15 cellular contexts compared by ENCODE assay signal in genomic region chr5:177430972-177431316, GRCh38. TPM values are rescaled to one million over a fixed set of nuclear protein-coding genes. Genes with fewer than 3 reads are reported as not detected.
DNase-seq lines count a peak whose midpoint lies in the region; ATAC-seq and TF ChIP-seq lines count a peak whose summit lies in the region.
"Had no signal": no experiment of that assay in that cellular context is flagged by ENCODE, and none has a peak within 500 bp of the region (broad histone marks: within the 10 kb centered on the region; RNA-seq: fewer than 3 reads in every experiment).

No MANE protein-coding gene starts in this region.

- H3K27ac ChIP-seq in KMS-11 (peak overlapping the region; percentile 64; the same call in 1 of the 2 replicates), neutrophil (peak overlapping the region; percentile 98)

- H3K27ac Mint-ChIP-seq in activated T-helper 2 cell treated with anti-CD3 and anti-CD28 coated beads, Interferon-gamma antibody, Interleukin-2, Interleukin-4, amounts not matched to agents 10 μg/mL and 5 μg/mL and 100 μg/mL, durations not matched to agents 14 hours and 24 hours and 36 hours, result peak overlapping the region; percentile 67
- H3K27ac Mint-ChIP-seq: mesothelial cell of epicardium had no signal

- no peaks in the 10 kb centered on the region for H3K36me3 ChIP-seq in KMS-11 (ENCODE audit: insufficient read depth)
- peaks cover 59% of the 10 kb centered on the region for H3K36me3 ChIP-seq in neutrophil

- POLR2A ChIA-PET in GM10248 (lab: Yijun Ruan, JAX), result interaction anchor here (0.9 to 1.7 kb wide), 3 partner anchors 10 to 14 kb away, joined by 3 to 6 read pairs (median 4); no protein-coding TSS in a partner anchor

- H2AFZ ChIP-seq in KMS-11 (ENCODE audit: low read depth), result no peak overlapping the region

- H3K36me3 Mint-ChIP-seq in activated T-helper 2 cell treated with anti-CD3 and anti-CD28 coated beads, Interferon-gamma antibody, Interleukin-2, Interleukin-4, amounts not matched to agents 10 μg/mL and 5 μg/mL and 100 μg/mL, durations not matched to agents 14 hours and 24 hours and 36 hours (ENCODE audit: low read depth), result peaks cover 79% of the 10 kb centered on the region

- no peak for ATAC-seq in GM21423 (IDR thresholded peaks at IDR 0.05; ENCODE audit: unreplicated experiment)
- ATAC-seq: right cardiac atrium, WTC11 had no signal

- intact Hi-C loops in activated T-helper 2 cell treated with anti-CD3 and anti-CD28 coated beads, Interferon-gamma antibody, Interleukin-2, Interleukin-4, amounts not matched to agents 10 μg/mL and 5 μg/mL and 100 μg/mL, durations not matched to agents 14 hours and 24 hours and 36 hours (cut with micrococcal nuclease), result no loop called here

- H3K27me3 ChIP-seq in KMS-11 (ENCODE audit: insufficient read depth, low read depth) (no peaks in the 10 kb centered on the region), neutrophil (no peaks in the 10 kb centered on the region)

- H3K4me1 ChIP-seq in KMS-11 (ENCODE audit: low read depth, poor library complexity, severe bottlenecking), result peaks cover 57% of the 10 kb centered on the region
- H3K4me1 ChIP-seq in neutrophil (ENCODE audit: control insufficient read depth in 1 of 2, insufficient read depth in 1 of 2, low read depth in 1 of 2, low read length in 1 of 2), result peaks cover 82 to 85% of the 10 kb centered on the region in 2 experiments

- H3K27me3 Mint-ChIP-seq in activated T-helper 2 cell treated with anti-CD3 and anti-CD28 coated beads, Interferon-gamma antibody, Interleukin-2, Interleukin-4, amounts not matched to agents 10 μg/mL and 5 μg/mL and 100 μg/mL, durations not matched to agents 14 hours and 24 hours and 36 hours (ENCODE audit: low read depth), result no peaks in the 10 kb centered on the region

- CTCF ChIA-PET in GM10248 (lab: Yijun Ruan, JAX), result interaction anchor here (0.7 to 23.4 kb wide), 10 partner anchors 14 to 770 kb away, joined by 3 to 347 read pairs (median 11); partner anchors contain the start of gene F12

- H3K4me2 ChIP-seq in KMS-11, result peak overlapping the region; percentile 63; the same call in 1 of the 2 replicates

- H3K4me3 ChIP-seq in GM12864 (ENCODE audit: low read depth, low read length), result peak overlapping the region; percentile 4
- H3K4me3 ChIP-seq in KMS-11 (IDR thresholded peaks at IDR 0.05; ENCODE audit: insufficient read depth, low read depth, low read length), result no peak overlapping the region
- H3K4me3 ChIP-seq in neutrophil (ENCODE audit: low read depth in 1 of 2, low read length in 1 of 2), result peak overlapping the region; percentile 88 to 97

- no peak for TF ChIP-seq CTCF in GM12864 (IDR thresholded peaks at IDR 0.05; ENCODE audit: low read depth, low read length, missing control alignments)
- no peak for TF ChIP-seq CTCF in KMS-11 (conservative IDR thresholded peaks at IDR 0.05; ENCODE audit: low read depth, low read length)
- TF ChIP-seq CTCF in neutrophil (IDR thresholded peaks at IDR 0.05), result no peak
- TF ChIP-seq CTCF in GM10248 (IDR thresholded peaks at IDR 0.05; ENCODE audit: control extremely low read depth, extremely low read depth, low read depth, missing control alignments), result no peak

- H3K79me2 ChIP-seq in KMS-11 (ENCODE audit: insufficient read depth, low read depth), result no peaks in the 10 kb centered on the region

- peak overlapping the region; percentile 91 for H3K4me3 Mint-ChIP-seq in activated T-helper 2 cell treated with anti-CD3 and anti-CD28 coated beads, Interferon-gamma antibody, Interleukin-2, Interleukin-4, amounts not matched to agents 10 μg/mL and 5 μg/mL and 100 μg/mL, durations not matched to agents 14 hours and 24 hours and 36 hours (ENCODE audit: low read depth)
- H3K4me3 Mint-ChIP-seq: mesothelial cell of epicardium, WTC11 had no signal

- no peaks in the 10 kb centered on the region for H4K20me1 ChIP-seq in KMS-11 (ENCODE audit: insufficient read depth)

- no peaks in the 10 kb centered on the region for H3K9me3 Mint-ChIP-seq in activated T-helper 2 cell treated with anti-CD3 and anti-CD28 coated beads, Interferon-gamma antibody, Interleukin-2, Interleukin-4, amounts not matched to agents 10 μg/mL and 5 μg/mL and 100 μg/mL, durations not matched to agents 14 hours and 24 hours and 36 hours
- H3K9me3 Mint-ChIP-seq: mesothelial cell of epicardium, WTC11 had no signal

- no peak overlapping the region; the same call in 1 of the 2 replicates for H3K9ac ChIP-seq in KMS-11

- peaks cover 56% of the 10 kb centered on the region for H3K4me1 Mint-ChIP-seq in activated T-helper 2 cell treated with anti-CD3 and anti-CD28 coated beads, Interferon-gamma antibody, Interleukin-2, Interleukin-4, amounts not matched to agents 10 μg/mL and 5 μg/mL and 100 μg/mL, durations not matched to agents 14 hours and 24 hours and 36 hours (ENCODE audit: low read depth)

- DNase-seq in GM12864 (ENCODE audit: low read depth), result no peak
- no peak for DNase-seq in activated T-helper 2 cell treated with anti-CD3 and anti-CD28 coated beads, Interferon-gamma antibody, Interleukin-2, Interleukin-4, amounts not matched to agents 10 μg/mL and 5 μg/mL and 100 μg/mL, durations not matched to agents 14 hours and 24 hours and 36 hours (ENCODE audit: low spot score)
- DNase-seq in activated gamma-delta T cell treated with Interleukin-2 at 50 U/mL for 16 hours, result no peak
- no peak for DNase-seq in GM10248 (ENCODE audit: extremely low spot score)
- no peak for DNase-seq in CD1c-positive myeloid dendritic cell (ENCODE audit: extremely low spot score)
- DNase-seq: hypothalamus had no signal

- H3K9me3 ChIP-seq in neutrophil, result no peaks in the 10 kb centered on the region

RNA-seq across cellular contexts. Expression of gene GRK6, which starts 4.5 kb away (rescaled TPM):
- 131 and 134 TPM in 2 replicates for total RNA-seq in activated T-helper 2 cell treated with anti-CD3 and anti-CD28 coated beads, Interferon-gamma antibody, Interleukin-2, Interleukin-4, amounts not matched to agents 10 μg/mL and 5 μg/mL and 100 μg/mL, durations not matched to agents 14 hours and 24 hours and 36 hours

RNA-seq across cellular contexts. Expression of gene PRR7, which starts 15.7 kb away (rescaled TPM):
- 12.1 and 13.0 TPM in 2 replicates for total RNA-seq in activated T-helper 2 cell treated with anti-CD3 and anti-CD28 coated beads, Interferon-gamma antibody, Interleukin-2, Interleukin-4, amounts not matched to agents 10 μg/mL and 5 μg/mL and 100 μg/mL, durations not matched to agents 14 hours and 24 hours and 36 hours

RNA-seq across cellular contexts. Expression of gene F12, which starts 21.6 kb away (rescaled TPM):
- 3.5 and 5.8 TPM in 2 replicates for total RNA-seq in activated T-helper 2 cell treated with anti-CD3 and anti-CD28 coated beads, Interferon-gamma antibody, Interleukin-2, Interleukin-4, amounts not matched to agents 10 μg/mL and 5 μg/mL and 100 μg/mL, durations not matched to agents 14 hours and 24 hours and 36 hours

RNA-seq across cellular contexts. Expression of gene PFN3, which starts 30.5 kb away (rescaled TPM):
- not detected in 2 replicates for total RNA-seq in activated T-helper 2 cell treated with anti-CD3 and anti-CD28 coated beads, Interferon-gamma antibody, Interleukin-2, Interleukin-4, amounts not matched to agents 10 μg/mL and 5 μg/mL and 100 μg/mL, durations not matched to agents 14 hours and 24 hours and 36 hours
- total RNA-seq: aorta, endothelial cell of umbilical vein, mesothelial cell of epicardium, right cardiac atrium, RPMI7951 had no signal

RNA-seq across cellular contexts. Expression of gene DBN1, which starts 42.5 kb away (rescaled TPM):
- 28.7 and 32.9 TPM in 2 replicates for total RNA-seq in activated T-helper 2 cell treated with anti-CD3 and anti-CD28 coated beads, Interferon-gamma antibody, Interleukin-2, Interleukin-4, amounts not matched to agents 10 μg/mL and 5 μg/mL and 100 μg/mL, durations not matched to agents 14 hours and 24 hours and 36 hours
